In the genomic region with DNA sequence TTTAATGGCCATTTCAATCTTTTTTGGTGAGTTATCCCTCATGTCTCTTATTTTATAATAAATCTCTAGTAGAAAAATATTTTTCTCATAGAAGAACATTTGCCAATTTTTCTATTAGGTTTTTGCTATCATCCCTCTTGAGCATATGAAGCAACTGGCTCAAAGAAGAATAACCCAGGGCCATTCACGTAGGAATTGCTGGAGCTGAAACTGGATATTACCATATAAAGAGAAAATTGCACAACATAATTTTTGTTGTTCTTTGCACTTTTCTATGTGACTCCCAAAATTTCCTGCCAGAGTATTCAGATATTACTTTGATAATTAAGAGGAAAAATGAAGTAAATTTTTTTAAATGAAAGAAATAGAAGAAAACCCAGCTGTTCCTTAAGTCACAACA, we compare ENCODE assay signal across 19 cellular contexts. TPM values are rescaled to one million over a fixed set of nuclear protein-coding genes. Genes with fewer than 3 reads are reported as not detected.
"Had no signal": no experiment of that assay in that cellular context is flagged by ENCODE, and none has a peak within 500 bp of the region (broad histone marks: within the 10 kb centered on the region; RNA-seq: fewer than 3 reads in every experiment).

No MANE protein-coding gene starts in this region.

- H3K4me1 Mint-ChIP-seq: activated naive CD4-positive, alpha-beta T cell treated with anti-CD3 and anti-CD28 coated beads, Interleukin-2, amount 50 U/mL, for 24 hours; memory B cell; naive thymus-derived CD4-positive, alpha-beta T cell had no signal

- H3K27me3 Mint-ChIP-seq: activated naive CD4-positive, alpha-beta T cell treated with anti-CD3 and anti-CD28 coated beads, Interleukin-2, amount 50 U/mL, for 24 hours had no signal

- H3K4me3 Mint-ChIP-seq: activated naive CD4-positive, alpha-beta T cell treated with anti-CD3 and anti-CD28 coated beads, Interleukin-2, amount 50 U/mL, for 24 hours; activated T-cell treated with anti-CD3 and anti-CD28 coated beads, Interleukin-2, amount 50 U/mL, for 72 hours; memory B cell; naive thymus-derived CD4-positive, alpha-beta T cell had no signal

- H3K36me3 Mint-ChIP-seq: activated naive CD4-positive, alpha-beta T cell treated with anti-CD3 and anti-CD28 coated beads, Interleukin-2, amount 50 U/mL, for 24 hours; memory B cell; naive thymus-derived CD4-positive, alpha-beta T cell had no signal

- DNase-seq: activated CD4-positive, alpha-beta T cell treated with anti-CD3 and anti-CD28 coated beads, Interleukin-2, amount 50 U/mL, for 4 hours; activated effector memory CD4-positive, alpha-beta T cell treated with anti-CD3 and anti-CD28 coated beads, Interleukin-2, amount 50 U/mL, for 16 hours; activated T-cell treated with anti-CD3 and anti-CD28 coated beads, Interleukin-2, amount 50 U/mL, for 72 hours; adrenal gland; effector CD8-positive, alpha-beta T cell; hippocampal formation; naive thymus-derived CD4-positive, alpha-beta T cell; stimulated activated CD4-positive, alpha-beta T cell treated with anti-CD3 and anti-CD28 coated beads, Interleukin-12 subunit alpha, Interleukin-12 subunit beta, amount 100 ng/mL, for 4 hours; stimulated activated CD4-positive, alpha-beta T cell treated with anti-CD3 and anti-CD28 coated beads, Interleukin-1b, Interleukin-23, amount 100 ng/mL, for 48 hours; stimulated activated CD8-positive, alpha-beta memory T cell treated with anti-CD3 and anti-CD28 coated beads, Interleukin-4, amount 100 ng/mL, for 48 hours; stimulated activated naive CD4-positive, alpha-beta T cell treated with Interleukin-2 at 50 U/mL for 16 hours; SW 1271; thyroid gland had no signal

- H3K27ac Mint-ChIP-seq: activated naive CD4-positive, alpha-beta T cell treated with anti-CD3 and anti-CD28 coated beads, Interleukin-2, amount 50 U/mL, for 24 hours; activated T-cell treated with anti-CD3 and anti-CD28 coated beads, Interleukin-2, amount 50 U/mL, for 72 hours; memory B cell; naive thymus-derived CD4-positive, alpha-beta T cell had no signal

- H3K9me3 Mint-ChIP-seq: activated naive CD4-positive, alpha-beta T cell treated with anti-CD3 and anti-CD28 coated beads, Interleukin-2, amount 50 U/mL, for 24 hours; activated T-cell treated with anti-CD3 and anti-CD28 coated beads, Interleukin-2, amount 50 U/mL, for 72 hours; memory B cell; naive thymus-derived CD4-positive, alpha-beta T cell had no signal

- ATAC-seq: activated T-cell treated with anti-CD3 and anti-CD28 coated beads, Interleukin-2, amount 50 U/mL, for 72 hours; esophagus mucosa; naive thymus-derived CD4-positive, alpha-beta T cell had no signal

RNA-seq across cellular contexts. Expression of gene FREM1, which starts 31.3 kb away (rescaled TPM):
- total RNA-seq: activated CD8-positive, alpha-beta memory T cell treated with anti-CD3 and anti-CD28 coated beads for 36 hours; activated T-cell treated with anti-CD3 and anti-CD28 coated beads, Interleukin-2, amount 50 U/mL, for 72 hours; bronchial epithelial cell; T-helper 2 cell treated with Interferon-gamma antibody and Interleukin-4, amounts not matched to agents 100 ng/mL and 5 ng/mL, for 36 hours had no signal
- polyA plus RNA-seq: naive thymus-derived CD4-positive, alpha-beta T cell had no signal
